1 cellular context compared by ENCODE assay signal in genomic region chr3:40329081-40329480, GRCh38.
TF ChIP-seq lines count a peak whose summit lies in the region.

No MANE protein-coding gene starts in this region.

TF ChIP-seq in HepG2, 621 proteins besides CTCF, POLR2A, EP300 and RAD21:
- TF ChIP-seq ZNF264 (CRISPR knock-in tag; IDR thresholded peaks at IDR 0.05) (no peak), THAP9 (CRISPR knock-in tag; IDR thresholded peaks at IDR 0.05; ENCODE audit: borderline replicate concordance) (no peak), SOX13 (IDR thresholded peaks at IDR 0.05) (no peak), SOX13 (CRISPR knock-in tag; conservative IDR thresholded peaks at IDR 0.05 in 1 of 2, IDR thresholded peaks at IDR 0.05 in 1 of 2) (no peak), ELF1 (CRISPR knock-in tag; IDR thresholded peaks at IDR 0.05) (no peak), HDAC2 (CRISPR knock-in tag; IDR thresholded peaks at IDR 0.05) (no peak), ZSCAN30 (CRISPR knock-in tag; IDR thresholded peaks at IDR 0.05) (no peak), KDM6A (CRISPR knock-in tag; IDR thresholded peaks at IDR 0.05; ENCODE audit: low read depth) (no peak), EED (CRISPR knock-in tag; IDR thresholded peaks at IDR 0.05) (no peak), AKAP8 (CRISPR knock-in tag; IDR thresholded peaks at IDR 0.05) (no peak), RFX5 (IDR thresholded peaks at IDR 0.05; ENCODE audit: low read depth, low read length) (no peak)
TF ChIP-seq in HepG2: peak in this region for 0.
